In genomic region chr2:74778381-74779371, GRCh38 we compare ENCODE assay signal across 1 cellular context.
TF ChIP-seq lines count a peak whose summit lies in the region.

No MANE protein-coding gene starts in this region.

TF ChIP-seq in WTC11, 78 proteins besides CTCF, POLR2A, EP300 and RAD21 (continued from another document):
- no peak for TF ChIP-seq ARID4B (CRISPR knock-in tag; IDR thresholded peaks at IDR 0.05; ENCODE audit: borderline replicate concordance)
- TF ChIP-seq JAZF1 (CRISPR knock-in tag; IDR thresholded peaks at IDR 0.05), result no peak
- no peak for TF ChIP-seq HMGXB4 (CRISPR knock-in tag; IDR thresholded peaks at IDR 0.05)
TF ChIP-seq in WTC11: peak in this region for 0.
